In genomic region chr5:10759111-10759510, GRCh38 we compare ENCODE assay signal across 1 cellular context.
TF ChIP-seq lines count a peak whose summit lies in the region.

No MANE protein-coding gene starts in this region.

TF ChIP-seq in K562, 482 proteins besides CTCF, POLR2A, EP300 and RAD21 (continued from another document):
- TF ChIP-seq TSHZ1 (CRISPR knock-in tag; IDR thresholded peaks at IDR 0.05), result no peak
- TF ChIP-seq ELF1 (tag; IDR thresholded peaks at IDR 0.05), result no peak
- TF ChIP-seq ZNF311 (CRISPR knock-in tag; IDR thresholded peaks at IDR 0.05), result no peak
- TF ChIP-seq, protein P1, sequence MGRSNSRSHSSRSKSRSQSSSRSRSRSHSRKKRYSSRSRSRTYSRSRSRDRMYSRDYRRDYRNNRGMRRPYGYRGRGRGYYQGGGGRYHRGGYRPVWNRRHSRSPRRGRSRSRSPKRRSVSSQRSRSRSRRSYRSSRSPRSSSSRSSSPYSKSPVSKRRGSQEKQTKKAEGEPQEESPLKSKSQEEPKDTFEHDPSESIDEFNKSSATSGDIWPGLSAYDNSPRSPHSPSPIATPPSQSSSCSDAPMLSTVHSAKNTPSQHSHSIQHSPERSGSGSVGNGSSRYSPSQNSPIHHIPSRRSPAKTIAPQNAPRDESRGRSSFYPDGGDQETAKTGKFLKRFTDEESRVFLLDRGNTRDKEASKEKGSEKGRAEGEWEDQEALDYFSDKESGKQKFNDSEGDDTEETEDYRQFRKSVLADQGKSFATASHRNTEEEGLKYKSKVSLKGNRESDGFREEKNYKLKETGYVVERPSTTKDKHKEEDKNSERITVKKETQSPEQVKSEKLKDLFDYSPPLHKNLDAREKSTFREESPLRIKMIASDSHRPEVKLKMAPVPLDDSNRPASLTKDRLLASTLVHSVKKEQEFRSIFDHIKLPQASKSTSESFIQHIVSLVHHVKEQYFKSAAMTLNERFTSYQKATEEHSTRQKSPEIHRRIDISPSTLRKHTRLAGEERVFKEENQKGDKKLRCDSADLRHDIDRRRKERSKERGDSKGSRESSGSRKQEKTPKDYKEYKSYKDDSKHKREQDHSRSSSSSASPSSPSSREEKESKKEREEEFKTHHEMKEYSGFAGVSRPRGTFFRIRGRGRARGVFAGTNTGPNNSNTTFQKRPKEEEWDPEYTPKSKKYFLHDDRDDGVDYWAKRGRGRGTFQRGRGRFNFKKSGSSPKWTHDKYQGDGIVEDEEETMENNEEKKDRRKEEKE (IDR thresholded peaks at IDR 0.05; ENCODE audit: borderline replicate concordance in 1 of 2, control insufficient read depth in 1 of 2, low read depth in 2 of 2, low read length in 1 of 2), result no peak
- TF ChIP-seq ZNF764 (CRISPR knock-in tag; IDR thresholded peaks at IDR 0.05; ENCODE audit: low read depth), result no peak
- TF ChIP-seq TAL1 (IDR thresholded peaks at IDR 0.05), result no peak
- TF ChIP-seq NR0B1 (IDR thresholded peaks at IDR 0.05; ENCODE audit: partially characterized antibody), result no peak
- TF ChIP-seq NEUROD1 (IDR thresholded peaks at IDR 0.05; ENCODE audit: borderline replicate concordance, low read depth, low read length, partially characterized antibody), result no peak
- no peak for TF ChIP-seq ZFX (CRISPR knock-in tag; IDR thresholded peaks at IDR 0.05)
- TF ChIP-seq BCL6 (CRISPR knock-in tag; IDR thresholded peaks at IDR 0.05), result no peak
- no peak for TF ChIP-seq ZNF583 (CRISPR knock-in tag; IDR thresholded peaks at IDR 0.05)
- TF ChIP-seq XRCC4 (IDR thresholded peaks at IDR 0.05; ENCODE audit: extremely low read depth, insufficient read depth, insufficient read length), result no peak
- TF ChIP-seq SREBF1 (IDR thresholded peaks at IDR 0.05; ENCODE audit: borderline replicate concordance, low read depth, low read length), result no peak
- no peak for TF ChIP-seq SMC3 (conservative IDR thresholded peaks at IDR 0.05; ENCODE audit: insufficient read depth, low read depth, low read length)
- TF ChIP-seq ZNF184 (CRISPR knock-in tag; IDR thresholded peaks at IDR 0.05), result no peak
- TF ChIP-seq ZEB2 (IDR thresholded peaks at IDR 0.05), result no peak
- no peak for TF ChIP-seq NR4A1 (CRISPR knock-in tag; IDR thresholded peaks at IDR 0.05)
- no peak for TF ChIP-seq NR4A1 (tag; IDR thresholded peaks at IDR 0.05)
- TF ChIP-seq USF2 (CRISPR knock-in tag; IDR thresholded peaks at IDR 0.05), result no peak
- no peak for TF ChIP-seq ZNF224 (CRISPR knock-in tag; IDR thresholded peaks at IDR 0.05)
